ENCODE assay signal across 1 cellular context in the genomic region with DNA sequence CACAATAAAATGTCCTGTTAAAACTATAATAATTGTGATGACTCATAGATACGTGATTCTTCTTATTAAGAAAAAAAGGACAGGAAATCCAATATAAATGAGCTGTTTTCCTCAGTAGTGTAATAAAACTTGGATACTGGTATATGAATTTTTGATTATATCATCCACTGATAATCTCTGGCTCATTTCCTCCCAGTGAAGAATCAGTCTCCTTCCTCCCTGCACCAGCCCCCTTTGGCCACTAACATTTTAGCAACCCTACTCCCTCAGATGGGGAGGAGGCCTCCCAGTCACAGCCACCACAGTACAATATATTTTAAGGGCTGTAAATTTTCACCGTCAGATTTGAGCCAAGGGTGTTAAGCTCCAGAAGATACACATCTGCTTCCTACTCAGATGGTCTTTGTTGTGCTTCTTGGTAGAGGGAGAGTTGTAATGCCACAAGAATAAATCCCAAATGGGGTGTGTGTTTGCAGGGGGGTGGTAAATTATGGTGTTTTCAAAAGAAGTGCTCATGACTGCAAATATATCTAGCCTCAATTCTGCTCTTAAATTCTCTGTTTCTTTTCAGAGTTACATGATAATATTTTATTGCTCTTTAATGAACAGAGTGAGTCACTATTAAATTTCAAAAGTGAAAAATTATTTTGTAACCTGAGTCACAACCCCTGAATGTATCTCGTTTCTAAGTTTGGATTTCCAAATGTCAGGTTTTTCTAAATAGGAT.
TF ChIP-seq lines count a peak whose summit lies in the region.

No MANE protein-coding gene starts in this region.

TF ChIP-seq in HepG2, 621 proteins besides CTCF, POLR2A, EP300 and RAD21 (continued from another document):
- TF ChIP-seq ZBTB43 (CRISPR knock-in tag; conservative IDR thresholded peaks at IDR 0.05) (no peak), ZNF180 (CRISPR knock-in tag; IDR thresholded peaks at IDR 0.05; ENCODE audit: borderline replicate concordance, low read depth) (no peak), KAT7 (CRISPR knock-in tag; IDR thresholded peaks at IDR 0.05; ENCODE audit: borderline replicate concordance) (no peak), ZNF691 (CRISPR knock-in tag; IDR thresholded peaks at IDR 0.05; ENCODE audit: borderline replicate concordance, low read depth) (no peak), KDM6A (CRISPR knock-in tag; IDR thresholded peaks at IDR 0.05; ENCODE audit: low read depth) (no peak), ZNF496 (CRISPR knock-in tag; IDR thresholded peaks at IDR 0.05; ENCODE audit: insufficient replicate concordance) (no peak)
